Comparison of ENCODE assay signal across 1 cellular context in the genomic region with DNA sequence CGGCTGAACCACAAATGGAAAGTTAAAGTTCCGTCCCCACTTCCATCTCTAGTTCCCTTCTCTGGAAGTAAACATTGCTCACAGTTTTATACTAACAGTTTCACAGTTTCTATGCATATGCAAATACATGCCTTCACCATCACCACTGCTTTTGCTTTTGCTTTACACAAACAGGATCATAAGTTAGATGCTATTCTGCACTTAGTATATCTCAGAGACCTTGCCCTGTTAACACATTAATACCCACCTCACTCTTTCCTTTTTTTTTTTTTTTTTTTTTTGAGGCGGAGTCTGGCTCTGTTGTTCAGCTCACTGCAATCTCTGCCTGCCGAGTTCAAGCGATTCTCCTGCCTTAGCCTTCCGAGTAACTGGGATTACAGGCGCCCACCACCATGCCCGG.
TF ChIP-seq lines count a peak whose summit lies in the region.

No MANE protein-coding gene starts in this region.

TF ChIP-seq in A549, 52 proteins besides CTCF, POLR2A, EP300 and RAD21 (continued from another document):
- TF ChIP-seq NPAS2 (CRISPR knock-in tag; IDR thresholded peaks at IDR 0.05; ENCODE audit: borderline replicate concordance) (no peak), JUNB (IDR thresholded peaks at IDR 0.05) (no peak), PHF8 (IDR thresholded peaks at IDR 0.05; ENCODE audit: borderline replicate concordance, low read depth) (no peak), CBX2 (IDR thresholded peaks at IDR 0.05; ENCODE audit: borderline replicate concordance, low read depth) (no peak), ZC3H11A (IDR thresholded peaks at IDR 0.05) (no peak), HOXA7 (CRISPR knock-in tag; IDR thresholded peaks at IDR 0.05) (no peak)
TF ChIP-seq in A549: peak in this region for 0.
